Comparison of ENCODE assay signal across 9 cellular contexts in the genomic region with DNA sequence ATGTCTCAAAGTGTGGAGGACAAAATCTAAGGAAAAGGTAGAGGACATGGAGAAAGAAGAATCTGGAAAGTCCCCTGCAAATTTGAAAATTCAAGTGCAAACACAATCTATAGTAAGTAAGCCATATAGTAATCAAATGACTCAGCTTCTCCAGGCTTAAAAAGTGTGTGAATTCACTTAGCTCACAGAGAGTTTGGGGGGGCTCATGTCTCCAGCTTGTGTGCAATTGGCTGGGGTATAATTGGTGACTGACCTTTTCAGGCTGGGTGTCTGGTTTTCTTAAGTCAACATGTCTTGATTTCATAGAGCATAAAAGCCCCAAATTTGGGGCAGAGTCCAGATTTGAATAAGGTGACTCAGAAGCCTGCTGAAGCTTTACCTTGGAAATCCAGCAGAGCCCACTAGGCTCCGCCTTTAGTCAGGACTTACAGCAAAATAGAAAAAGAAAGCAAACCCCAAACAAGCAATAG.
DNase-seq lines count a peak whose midpoint lies in the region; ATAC-seq and FAIRE-seq lines count a peak whose summit lies in the region.
"Had no signal": no experiment of that assay in that cellular context is flagged by ENCODE, and none has a peak within 500 bp of the region (broad histone marks: within the 10 kb centered on the region; RNA-seq: fewer than 3 reads in every experiment).

No MANE protein-coding gene starts in this region.

- ATAC-seq in GM21723 (IDR thresholded peaks at IDR 0.05; ENCODE audit: unreplicated experiment): peak; percentile 72
- ATAC-seq in HG03139 (IDR thresholded peaks at IDR 0.05; ENCODE audit: unreplicated experiment): no peak
- ATAC-seq: T-cell had no signal

- FAIRE-seq in GM18507 (lab: Jason Lieb, UNC) (peak; percentile 38), GM19239 (lab: Jason Lieb, UNC) (no peak)

- DNase-seq in GM18507 (ENCODE audit: extremely low spot score, insufficient read length, low read depth): no peak
- DNase-seq in LoVo (ENCODE audit: low spot score): peak; percentile 19
- DNase-seq in iris pigment epithelial cell (ENCODE audit: low read depth): peak; percentile 72
- DNase-seq in GM19239 (ENCODE audit: insufficient read length, low spot score): no peak
- DNase-seq in NCI-H82 treated with DMSO at 0.1 percent for 48 hours (lab: John Stamatoyannopoulos, UW; ENCODE audit: unreplicated experiment): no peak
- DNase-seq: mesendoderm, T-cell had no signal

Comparison
In these comparisons a context has a peak if more than half of its experiments do, and no peak if none do; other contexts are left out.
1. DNase-seq: peak in LoVo (single experiment) and iris pigment epithelial cell (single experiment); none in GM18507 (single experiment), GM19239 (single experiment) and NCI-H82 treated with DMSO at 0.1 percent for 48 hours (single experiment).